3 cellular contexts compared by ENCODE assay signal in the genomic region with DNA sequence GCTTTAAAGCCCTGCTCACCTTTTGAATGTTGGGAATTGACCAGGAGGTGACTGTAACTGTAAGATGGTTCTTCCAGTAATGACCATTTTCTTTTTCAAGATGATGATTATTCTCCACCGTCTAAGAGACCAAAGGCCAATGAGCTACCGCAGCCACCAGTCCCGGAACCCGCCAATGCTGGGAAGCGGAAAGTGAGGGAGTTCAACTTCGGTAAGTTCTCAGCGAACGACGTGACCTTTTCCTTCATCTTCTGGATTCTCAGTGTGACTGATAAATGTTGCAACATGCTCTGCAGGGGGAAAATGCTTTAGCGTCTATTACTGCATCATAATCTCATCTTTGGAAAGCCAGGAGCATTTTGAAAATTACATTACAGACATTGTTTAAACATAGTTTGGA. TPM values are rescaled to one million over a fixed set of nuclear protein-coding genes. Genes with fewer than 3 reads are reported as not detected.
"Had no signal": no experiment of that assay in that cellular context is flagged by ENCODE, and none has a peak within 500 bp of the region (broad histone marks: within the 10 kb centered on the region; RNA-seq: fewer than 3 reads in every experiment).

No MANE protein-coding gene starts in this region.

RNA-seq across cellular contexts. Expression of a gene that starts 45.1 kb away (rescaled TPM):
- total RNA-seq: hepatocyte, lung microvascular endothelial cell, myocyte had no signal
